ENCODE assay signal across 9 cellular contexts in genomic region chr10:12252882-12253546, GRCh38. TPM values are rescaled to one million over a fixed set of nuclear protein-coding genes. Genes with fewer than 3 reads are reported as not detected.
DNase-seq lines count a peak whose midpoint lies in the region; ATAC-seq and TF ChIP-seq lines count a peak whose summit lies in the region.
"Had no signal": no experiment of that assay in that cellular context is flagged by ENCODE, and none has a peak within 500 bp of the region (broad histone marks: within the 10 kb centered on the region; RNA-seq: fewer than 3 reads in every experiment).

No MANE protein-coding gene starts in this region.

- peak; percentile 63 for DNase-seq in D341Med (ENCODE audit: low spot score)
- peak; percentile 69 for DNase-seq in GM20000 (ENCODE audit: low spot score)
- DNase-seq in PC-9: peak in 1 of 2 experiments; percentile 24
- DNase-seq in hepatocyte (ENCODE audit: low spot score): peak; percentile 17
- DNase-seq in HPDE6-E6E7 (ENCODE audit: extremely low spot score): no peak
- no peak for DNase-seq in CD8-positive, alpha-beta T cell
- DNase-seq in dorsolateral prefrontal cortex: no peak
- no peak for DNase-seq in posterior vena cava (ENCODE audit: low spot score)

- POLR2A ChIA-PET in PC-9 (lab: Charles Lee; ENCODE audit: unreplicated experiment): no interaction called here
- POLR2A ChIA-PET in CD8-positive, alpha-beta T cell (lab: Charles Lee): no interaction called here

- no peaks in the 10 kb centered on the region for H3K27me3 ChIP-seq in PC-9 (ENCODE audit: insufficient read depth, low read depth)
- H3K27me3 ChIP-seq in hepatocyte: no peaks in the 10 kb centered on the region
- H3K27me3 ChIP-seq in CD8-positive, alpha-beta T cell (ENCODE audit: insufficient read depth, low read length): no peaks in the 10 kb centered on the region
- H3K27me3 ChIP-seq in dorsolateral prefrontal cortex: no peaks in the 10 kb centered on the region
- H3K27me3 ChIP-seq: neutrophil had no signal

- H3K36me3 ChIP-seq in PC-9 (ENCODE audit: low read depth) (0 out of 2 replicates have a peak, but pooled peaks cover 10% of the 10 kb centered on the region), hepatocyte (replicated peaks; ENCODE audit: insufficient read depth, low read depth) (no peaks in the 10 kb centered on the region)
- H3K36me3 ChIP-seq in CD8-positive, alpha-beta T cell (ENCODE audit: insufficient read depth, low read length): peaks cover 5% of the 10 kb centered on the region

- H3K4me3 ChIP-seq in PC-9 (no peak overlapping the region), hepatocyte (no peak overlapping the region), dorsolateral prefrontal cortex (no peak overlapping the region)
- no peak overlapping the region for H3K4me3 ChIP-seq in CD8-positive, alpha-beta T cell (ENCODE audit: low read depth, low read length)

- no peak overlapping the region for H3K27ac Mint-ChIP-seq in CD8-positive, alpha-beta T cell

- CTCF ChIA-PET in PC-9 (lab: Charles Lee): no interaction called here
- CTCF ChIA-PET in CD8-positive, alpha-beta T cell (lab: Charles Lee): interaction anchor here (2.2 kb wide), 1 partner anchor 12 kb away, joined by 6 read pairs; no protein-coding TSS in a partner anchor

- no peak overlapping the region for H2AFZ ChIP-seq in PC-9
- no peak overlapping the region for H2AFZ ChIP-seq in hepatocyte

- H3K27ac ChIP-seq in PC-9 (no peak overlapping the region), hepatocyte (no peak overlapping the region), dorsolateral prefrontal cortex (no peak overlapping the region)
- no peak overlapping the region for H3K27ac ChIP-seq in CD8-positive, alpha-beta T cell (ENCODE audit: low read depth, low read length)
- H3K27ac ChIP-seq: neutrophil had no signal

- H3K9me3 ChIP-seq in PC-9 (ENCODE audit: insufficient read depth, low read depth) (no peaks in the 10 kb centered on the region), hepatocyte (ENCODE audit: low read depth) (no peaks in the 10 kb centered on the region)
- no peaks in the 10 kb centered on the region for H3K9me3 ChIP-seq in CD8-positive, alpha-beta T cell (ENCODE audit: low read length)
- H3K9me3 ChIP-seq: neutrophil had no signal

- H3K27me3 Mint-ChIP-seq in CD8-positive, alpha-beta T cell (ENCODE audit: low read depth): no peaks in the 10 kb centered on the region

- no peaks in the 10 kb centered on the region for H3K9me2 ChIP-seq in PC-9 (ENCODE audit: insufficient read depth)
- no peaks in the 10 kb centered on the region for H3K9me2 ChIP-seq in hepatocyte (replicated peaks; ENCODE audit: insufficient read depth)

- no peaks in the 10 kb centered on the region for H3K4me1 Mint-ChIP-seq in CD8-positive, alpha-beta T cell (ENCODE audit: low read depth)

- no peak for ATAC-seq in CD8-positive, alpha-beta T cell

- no TSS peak for BruUV-seq in PC-9 (replicated peaks; lab: Mats Ljungman, UMichigan)

- TF ChIP-seq CTCF in GM20000 (IDR thresholded peaks at IDR 0.05; ENCODE audit: extremely low read depth, missing control alignments) (peak; percentile 46), PC-9 (conservative IDR thresholded peaks at IDR 0.05) (peak; percentile 60), hepatocyte (IDR thresholded peaks at IDR 0.05; ENCODE audit: poor library complexity) (peak; percentile 14), dorsolateral prefrontal cortex (IDR thresholded peaks at IDR 0.05 in 54 of 56, conservative IDR thresholded peaks at IDR 0.05 in 2 of 56; ENCODE audit: low read depth in 1 of 56, partially characterized antibody in 56 of 56) (no peak)
- no peak for TF ChIP-seq CTCF in CD8-positive, alpha-beta T cell (IDR thresholded peaks at IDR 0.05)

- H3F3A ChIP-seq in PC-9 (ENCODE audit: insufficient read depth, low read depth): no peaks in the 10 kb centered on the region

- peaks cover 29% of the 10 kb centered on the region for H3K36me3 Mint-ChIP-seq in CD8-positive, alpha-beta T cell

- H3K79me2 ChIP-seq in PC-9 (ENCODE audit: low read depth) (no peaks in the 10 kb centered on the region), hepatocyte (no peaks in the 10 kb centered on the region)

- 92% methylated on average over 13 of the region's 13 CpGs for WGBS in hepatocyte (ENCODE audit: low lambda C conversion rate, missing lambda C conversion rate)

- no peaks in the 10 kb centered on the region for H4K20me1 ChIP-seq in PC-9 (ENCODE audit: insufficient read depth)
- no peaks in the 10 kb centered on the region for H4K20me1 ChIP-seq in hepatocyte (ENCODE audit: insufficient read depth, poor library complexity, severe bottlenecking)

- H3K4me2 ChIP-seq in PC-9 (no peak overlapping the region), hepatocyte (no peak overlapping the region)

- intact Hi-C loops in PC-9 (cut with micrococcal nuclease; ENCODE audit: unreplicated experiment) (no loop called here), dorsolateral prefrontal cortex (cut with DNase I) (no loop called here), posterior vena cava (cut with DNase I) (loop anchor here in 1 of 2 donors (1.0 kb wide), 1 partner anchor 12 kb away; no protein-coding TSS in a partner anchor)
- intact Hi-C loops in CD8-positive, alpha-beta T cell (cut with DNase I, micrococcal nuclease): no loop called here

- H3K9me3 Mint-ChIP-seq in CD8-positive, alpha-beta T cell: no peaks in the 10 kb centered on the region

- H3K4me3 Mint-ChIP-seq in CD8-positive, alpha-beta T cell: no peak overlapping the region

- H3K4me1 ChIP-seq in PC-9 (replicated peaks; ENCODE audit: insufficient read depth) (no peaks in the 10 kb centered on the region), hepatocyte (ENCODE audit: insufficient read depth) (no peaks in the 10 kb centered on the region)
- H3K4me1 ChIP-seq in CD8-positive, alpha-beta T cell (ENCODE audit: insufficient read depth, low read length): no peaks in the 10 kb centered on the region

RNA-seq across cellular contexts. Expression of gene CDC123, which starts 57.0 kb away (rescaled TPM):
- total RNA-seq in PC-9 (2021) (83.5 and 86.0 TPM in 2 replicates), hepatocyte (84.4 and 104 TPM in 2 replicates), dorsolateral prefrontal cortex (10 to 100 TPM; 32.1 to 76.3 (median 54.4) TPM), posterior vena cava (10 to 100 TPM; 48.5 to 52.7 TPM)
- 92.3 and 100 TPM in 2 replicates for polyA plus RNA-seq in hepatocyte
- total RNA-seq in CD8-positive, alpha-beta T cell: 10 to 100 TPM; 45.3 to 55.0 TPM

RNA-seq across cellular contexts. Expression of gene NUDT5, which starts 57.3 kb away (rescaled TPM):
- total RNA-seq in PC-9 (2021) (82.0 and 82.6 TPM in 2 replicates), hepatocyte (54.0 and 54.9 TPM in 2 replicates), dorsolateral prefrontal cortex (10 to 100 TPM; 19.1 to 48.8 (median 33.7) TPM), posterior vena cava (10 to 100 TPM; 22.4 to 25.2 TPM)
- polyA plus RNA-seq in hepatocyte: 80.9 and 85.1 TPM in 2 replicates
- total RNA-seq in CD8-positive, alpha-beta T cell: 10 to 100 TPM; 12.1 to 13.6 TPM

Comparison
In these comparisons a context has a peak if more than half of its experiments do, and no peak if none do; other contexts are left out.
1. DNase-seq: peak in D341Med (single experiment), GM20000 (single experiment) and hepatocyte (single experiment); none in HPDE6-E6E7 (single experiment), CD8-positive, alpha-beta T cell (0 of 7), dorsolateral prefrontal cortex (0 of 10) and posterior vena cava (single experiment).
2. CTCF ChIP-seq: peak in GM20000 (single experiment), PC-9 (single experiment) and hepatocyte (single experiment); none in CD8-positive, alpha-beta T cell (single experiment) and dorsolateral prefrontal cortex (0 of 56).